18 cellular contexts compared by ENCODE assay signal in the genomic region with DNA sequence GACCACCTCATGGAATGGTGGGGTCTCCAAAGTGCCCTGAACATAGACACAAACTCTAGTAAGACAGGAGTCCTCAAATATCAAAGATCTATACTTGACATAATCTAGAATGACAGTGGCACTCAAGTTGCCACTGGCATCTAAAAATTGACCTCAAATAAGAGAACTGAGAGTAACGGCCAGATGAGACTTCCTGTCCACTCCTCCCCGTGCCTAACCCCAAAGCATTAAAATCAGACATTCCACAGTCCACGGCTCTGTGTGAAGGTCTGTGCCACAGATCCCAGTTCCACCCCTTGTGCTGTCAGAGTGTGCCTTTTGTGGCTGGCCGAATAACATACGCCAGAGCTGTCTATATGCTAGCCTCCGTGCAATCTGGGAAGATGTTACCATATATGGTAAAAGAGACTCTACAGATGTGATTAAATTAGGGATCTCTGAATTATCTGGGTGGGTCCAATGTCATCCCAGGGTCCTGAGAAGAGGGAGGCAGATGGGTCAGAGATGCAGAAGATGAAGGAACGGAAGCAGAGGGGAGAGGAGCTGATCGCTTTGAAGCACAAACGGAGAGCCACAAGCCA. TPM values are rescaled to one million over a fixed set of nuclear protein-coding genes. Genes with fewer than 3 reads are reported as not detected.
DNase-seq lines count a peak whose midpoint lies in the region; ATAC-seq, FAIRE-seq and TF ChIP-seq lines count a peak whose summit lies in the region.
"Had no signal": no experiment of that assay in that cellular context is flagged by ENCODE, and none has a peak within 500 bp of the region (broad histone marks: within the 10 kb centered on the region; RNA-seq: fewer than 3 reads in every experiment).

No MANE protein-coding gene starts in this region.

- intact Hi-C loops in pancreas (cut with DNase I) = no loop called here

- H3K36me3 Mint-ChIP-seq in T-helper 17 cell (ENCODE audit: low read depth) = peaks cover 13% of the 10 kb centered on the region

- H3K27ac ChIP-seq in ACC112 (ENCODE audit: low read depth, low read length) (peak overlapping the region; percentile 53), muscle layer of colon (ENCODE audit: low read depth, low read length) (peak overlapping the region; percentile 14), pancreas (no peak overlapping the region)
- H3K27ac ChIP-seq: foreskin keratinocyte, Peyer's patch, prostate gland had no signal

- H3K4me3 Mint-ChIP-seq in T-helper 17 cell = no peak overlapping the region
- H3K4me3 Mint-ChIP-seq: stimulated activated naive CD8-positive, alpha-beta T cell treated with anti-CD3 and anti-CD28 coated beads, Interleukin-15, Interleukin-2, amounts not matched to agents 100 ng/mL and 50 ng/mL, for 24 hours had no signal

- H3K9ac ChIP-seq in muscle layer of colon (ENCODE audit: low read length) = no peak overlapping the region

- no peaks in the 10 kb centered on the region for H3K27me3 Mint-ChIP-seq in T-helper 17 cell
- H3K27me3 Mint-ChIP-seq: stimulated activated naive CD8-positive, alpha-beta T cell treated with anti-CD3 and anti-CD28 coated beads, Interleukin-15, Interleukin-2, amounts not matched to agents 100 ng/mL and 50 ng/mL, for 24 hours had no signal

- H2AFZ ChIP-seq in ACC112 (ENCODE audit: low read length, unreplicated experiment) = no peak overlapping the region

- no peak for DNase-seq in GM12891 (ENCODE audit: insufficient read length, low spot score)
- no peak for DNase-seq in T-helper 17 cell
- DNase-seq in EL = no peak
- DNase-seq in pancreas = no peak
- DNase-seq in iPS-NIHi7 (ENCODE audit: extremely low spot score) = no peak
- DNase-seq: activated CD8-positive, alpha-beta memory T cell treated with anti-CD3 and anti-CD28 coated beads for 24 hours; foreskin keratinocyte; NCI-H1694 treated with DMSO at 0.1 percent for 48 hours; NCI-H510A; Peyer's patch had no signal

- H3K9me3 ChIP-seq in T-helper 17 cell (ENCODE audit: control insufficient read depth, low read length, poor library complexity, severe bottlenecking) = no peaks in the 10 kb centered on the region
- H3K9me3 ChIP-seq in muscle layer of colon (ENCODE audit: low read length) = no peaks in the 10 kb centered on the region
- H3K9me3 ChIP-seq in pancreas = no peaks in the 10 kb centered on the region
- H3K9me3 ChIP-seq: Peyer's patch, prostate gland had no signal

- FAIRE-seq in GM12891 (lab: Jason Lieb, UNC) (peak; percentile 23), pancreas (lab: Jason Lieb, UNC) (no peak)
- FAIRE-seq: GM19239 had no signal

- H3K4me1 ChIP-seq in ACC112 (ENCODE audit: control insufficient read depth, insufficient read depth, low read length, unreplicated experiment) (peaks cover 14% of the 10 kb centered on the region), muscle layer of colon (ENCODE audit: insufficient read depth, low read length) (peaks cover 8% of the 10 kb centered on the region), pancreas (peaks cover 0 to 7% (median 0%) of the 10 kb centered on the region in 3 donors)
- H3K4me1 ChIP-seq: foreskin keratinocyte, Peyer's patch, prostate gland had no signal

- peak overlapping the region; percentile 97 for H3K27ac Mint-ChIP-seq in T-helper 17 cell

- peaks cover 23% of the 10 kb centered on the region for H3K4me1 Mint-ChIP-seq in T-helper 17 cell

- H3K36me3 ChIP-seq in ACC112 (ENCODE audit: insufficient read depth, low read length) (peaks cover 34% of the 10 kb centered on the region; the same call in 1 of the 2 replicates), muscle layer of colon (ENCODE audit: insufficient read depth, low read length) (peaks cover 69% of the 10 kb centered on the region), pancreas (peaks cover 4 to 74% (median 50%) of the 10 kb centered on the region in 3 donors)

- no peak for TF ChIP-seq CTCF in pancreas (IDR thresholded peaks at IDR 0.05)

- H3K79me2 ChIP-seq in ACC112 (ENCODE audit: control insufficient read depth, insufficient read depth, low read length, unreplicated experiment) = peaks cover 14% of the 10 kb centered on the region

- H3K4me3 ChIP-seq in ACC112 (ENCODE audit: low read depth, low read length) = no peak overlapping the region
- H3K4me3 ChIP-seq in muscle layer of colon (ENCODE audit: low read depth in 1 of 2, low read length in 2 of 2) = no peak overlapping the region
- H3K4me3 ChIP-seq in pancreas = no peak overlapping the region
- H3K4me3 ChIP-seq: Peyer's patch, prostate gland had no signal

- no peak for TF ChIP-seq POLR2A in GM12891 (IDR thresholded peaks at IDR 0.05; ENCODE audit: low read depth, low read length)

- WGBS in pancreas, 2 donors = 82 to 88% methylated on average over 9 of the region's 9 CpGs

- no peaks in the 10 kb centered on the region for H3K27me3 ChIP-seq in ACC112 (ENCODE audit: insufficient read depth, low read length)
- no peaks in the 10 kb centered on the region for H3K27me3 ChIP-seq in muscle layer of colon (ENCODE audit: control insufficient read depth in 1 of 2, insufficient read depth in 2 of 2, low read length in 2 of 2)
- H3K27me3 ChIP-seq in pancreas = no peaks in the 10 kb centered on the region
- H3K27me3 ChIP-seq: foreskin keratinocyte, Peyer's patch had no signal

- ATAC-seq in T-helper 17 cell = no peak
- no peak for ATAC-seq in pancreas
- no peak for ATAC-seq in GM19328 (IDR thresholded peaks at IDR 0.05; ENCODE audit: unreplicated experiment)
- ATAC-seq: foreskin keratinocyte had no signal

TF ChIP-seq in GM12891, 5 proteins besides CTCF, POLR2A, EP300 and RAD21:
- TF ChIP-seq SPI1 (IDR thresholded peaks at IDR 0.05; ENCODE audit: low read depth, low read length) (peak; percentile 85), POU2F2 (IDR thresholded peaks at IDR 0.05; ENCODE audit: low read depth, low read length) (no peak)
TF ChIP-seq in GM12891: peak in this region for 1.

RNA-seq across cellular contexts. Expression of a gene that starts 21.0 kb away (rescaled TPM):
- polyA plus RNA-seq in GM12891 (2012; ENCODE audit: low read depth, missing spikeins) = 0.01 TPM
- total RNA-seq in T-helper 17 cell (under 1 TPM; 0.05 to 0.68 TPM), pancreas (1 to 10 TPM; 1.3 to 3.5 (median 2.9) TPM)
- 10 to 100 TPM in 1 of 2 donors, 1 to 10 TPM in 1; 6.5 to 14.6 TPM for polyA plus RNA-seq in pancreas

RNA-seq across cellular contexts. Expression of a gene that starts 24.2 kb away (rescaled TPM):
- polyA plus RNA-seq in GM12891 (2012; ENCODE audit: low read depth, missing spikeins) = 42.5 TPM
- total RNA-seq in T-helper 17 cell (10 to 100 TPM; 80.4 to 89.2 TPM), pancreas (10 to 100 TPM; 42.4 to 74.6 (median 55.3) TPM)
- 10 to 100 TPM; 32.2 to 45.9 TPM for polyA plus RNA-seq in pancreas

RNA-seq across cellular contexts. Expression of a gene that starts 26.5 kb away (rescaled TPM):
- 0.09 TPM for polyA plus RNA-seq in GM12891 (2012; ENCODE audit: low read depth, missing spikeins)
- total RNA-seq in T-helper 17 cell = under 1 TPM; 0.55 to 0.96 TPM
- under 1 TPM in 2 of 6 donors, not detected in 4; 0.12 to 0.19 TPM for total RNA-seq in pancreas
- under 1 TPM in 1 of 2 donors, not detected in 1; 0.11 TPM for polyA plus RNA-seq in pancreas
- total RNA-seq: aorta had no signal
- polyA plus RNA-seq: aorta had no signal

RNA-seq across cellular contexts. Expression of a gene that starts 30.9 kb away (rescaled TPM):
- 10.4 TPM for polyA plus RNA-seq in GM12891 (2012; ENCODE audit: low read depth, missing spikeins)
- total RNA-seq in T-helper 17 cell (under 1 TPM in 1 of 2 donors, not detected in 1; 0.68 TPM), pancreas (under 1 TPM in 1 of 6 donors, not detected in 5; 0.06 TPM)
- polyA plus RNA-seq in pancreas = 1 to 10 TPM; 3.4 to 4.2 TPM
- total RNA-seq: aorta, foreskin keratinocyte, liver, Peyer's patch, prostate gland had no signal

RNA-seq across cellular contexts. Expression of a gene that starts 47.5 kb away (rescaled TPM):
- polyA plus RNA-seq in GM12891 (2012; ENCODE audit: low read depth, missing spikeins) = 4.1 TPM
- total RNA-seq in T-helper 17 cell (1 to 10 TPM; 2.9 to 4.6 TPM), pancreas (1 to 10 TPM; 1.9 to 6.3 (median 3.0) TPM)
- 10 to 100 TPM; 32.2 to 34.7 TPM for polyA plus RNA-seq in pancreas

Comparison
In these comparisons a context has a peak if more than half of its experiments do, and no peak if none do; other contexts are left out.
1. H3K27ac ChIP-seq: peak in ACC112 (single experiment) and muscle layer of colon (single experiment); none in pancreas (0 of 4).